ENCODE assay signal across 16 cellular contexts in genomic region chr1:236108027-236108648, GRCh38. TPM values are rescaled to one million over a fixed set of nuclear protein-coding genes. Genes with fewer than 3 reads are reported as not detected.
DNase-seq lines count a peak whose midpoint lies in the region; ATAC-seq and TF ChIP-seq lines count a peak whose summit lies in the region.
"Had no signal": no experiment of that assay in that cellular context is flagged by ENCODE, and none has a peak within 500 bp of the region (broad histone marks: within the 10 kb centered on the region; RNA-seq: fewer than 3 reads in every experiment).

No MANE protein-coding gene starts in this region.

- no peak for TF ChIP-seq POLR2A in esophagus squamous epithelium (IDR thresholded peaks at IDR 0.05)

- no peak for TF ChIP-seq CTCF in HEK293 (tag by site-specific recombination; IDR thresholded peaks at IDR 0.05)
- no peak for TF ChIP-seq CTCF in chondrocyte (IDR thresholded peaks at IDR 0.05)
- no peak for TF ChIP-seq CTCF in esophagus squamous epithelium (IDR thresholded peaks at IDR 0.05)

- no peak overlapping the region for H3K4me3 Mint-ChIP-seq in chondrocyte (ENCODE audit: unreplicated experiment)
- H3K4me3 Mint-ChIP-seq: H9 had no signal

- no peaks in the 10 kb centered on the region for H3K27me3 Mint-ChIP-seq in chondrocyte (ENCODE audit: low read depth)

- H3K4me1 Mint-ChIP-seq in chondrocyte (ENCODE audit: low read depth): peaks cover 4% of the 10 kb centered on the region

- H3K36me3 ChIP-seq in HEK293 (ENCODE audit: control insufficient read depth in 2 of 2, insufficient read depth in 1 of 2, low read length in 2 of 2) (no peaks in the 10 kb centered on the region), esophagus squamous epithelium (no peaks in the 10 kb centered on the region)
- H3K36me3 ChIP-seq: Peyer's patch had no signal

- H3K4me3 ChIP-seq in HEK293 (ENCODE audit: low read depth, low read length) (no peak overlapping the region), esophagus squamous epithelium (no peak overlapping the region)
- H3K4me3 ChIP-seq: Peyer's patch had no signal

- intact Hi-C loops in esophagus squamous epithelium (cut with DNase I): loop anchor here (5.0 to 10.0 kb wide), 2 partner anchors 379 to 767 kb away; no protein-coding TSS in a partner anchor

- CTCF ChIA-PET in HEK293 (lab: Yijun Ruan, JAX): interaction anchor here (0.6 to 5.9 kb wide), 14 partner anchors 8 to 1278 kb away, joined by 3 to 37 read pairs (median 4); no protein-coding TSS in a partner anchor

- H3K9me3 ChIP-seq in HEK293 (ENCODE audit: control insufficient read depth, insufficient read depth, low read depth, low read length) (no peaks in the 10 kb centered on the region), esophagus squamous epithelium (no peaks in the 10 kb centered on the region)
- H3K9me3 ChIP-seq: Peyer's patch had no signal

- H3K27me3 ChIP-seq in esophagus squamous epithelium: peaks cover 0 to 2% (median 0%) of the 10 kb centered on the region in 4 donors
- H3K27me3 ChIP-seq: Peyer's patch had no signal

- H3K4me1 ChIP-seq in HEK293 (ENCODE audit: control insufficient read depth, insufficient read depth, low read length) (no peaks in the 10 kb centered on the region), esophagus squamous epithelium (peaks cover 0 to 10% (median 0%) of the 10 kb centered on the region in 3 donors)

- 77 to 86% methylated on average over 7 of the region's 7 CpGs for WGBS in esophagus squamous epithelium, 2 donors

- H3K27ac ChIP-seq in HEK293 (ENCODE audit: extremely low read depth, low read depth, low read length) (no peak overlapping the region), esophagus squamous epithelium (no peak overlapping the region)
- H3K27ac ChIP-seq: Peyer's patch had no signal

- no peaks in the 10 kb centered on the region for H3K9me3 Mint-ChIP-seq in chondrocyte (ENCODE audit: low read depth)
- H3K9me3 Mint-ChIP-seq: H9 had no signal

- no peak for ATAC-seq in HG03565 (IDR thresholded peaks at IDR 0.05; ENCODE audit: unreplicated experiment)

- peak; percentile 29 for DNase-seq in OCI-M1 (lab: John Stamatoyannopoulos, UW)
- DNase-seq in chondrocyte (ENCODE audit: low spot score): peak; percentile 3
- DNase-seq in renal cortical epithelial cell (ENCODE audit: low read depth): peak; percentile 20
- DNase-seq in NCI-H2171 (lab: John Stamatoyannopoulos, UW): no peak
- DNase-seq in esophagus squamous epithelium (lab: John Stamatoyannopoulos, UW): no peak
- DNase-seq: DMS 273 treated with DMSO at 0.1 percent for 48 hours, H9, KBM-7, NCI-H1417 treated with DMSO at 0.1 percent for 48 hours, NCI-H2029, NCI-H510A, NCI-H82, Peyer's patch, Right ventricle myocardium superior had no signal

- H3K36me3 Mint-ChIP-seq in chondrocyte (ENCODE audit: low read depth): no peaks in the 10 kb centered on the region

- no peak overlapping the region for H3K27ac Mint-ChIP-seq in chondrocyte (ENCODE audit: unreplicated experiment)
- H3K27ac Mint-ChIP-seq: H9 had no signal

- POLR2A ChIA-PET in HEK293 (lab: Yijun Ruan, JAX): no interaction called here

TF ChIP-seq in HEK293, 187 proteins besides CTCF, POLR2A, EP300 and RAD21:
- no peak for TF ChIP-seq ZNF561 (tag by site-specific recombination; IDR thresholded peaks at IDR 0.05; ENCODE audit: borderline replicate concordance)
- no peak for TF ChIP-seq ZNF157 (tag by site-specific recombination; IDR thresholded peaks at IDR 0.05)
- TF ChIP-seq PRDM1 (tag by site-specific recombination; IDR thresholded peaks at IDR 0.05): 0 out of 2 replicates have a peak, but pooled peaks have one; percentile 36
- TF ChIP-seq ZNF626 (tag by site-specific recombination; IDR thresholded peaks at IDR 0.05): no peak
- TF ChIP-seq ZNF23 (tag by site-specific recombination; IDR thresholded peaks at IDR 0.05; ENCODE audit: borderline replicate concordance): no peak
- TF ChIP-seq ZFHX2 (tag by site-specific recombination; conservative IDR thresholded peaks at IDR 0.05): 0 out of 2 replicates have a peak, but pooled peaks have one; percentile 23
- no peak for TF ChIP-seq ZSCAN23 (tag by site-specific recombination; IDR thresholded peaks at IDR 0.05)
- no peak for TF ChIP-seq ZBTB8A (tag by site-specific recombination; IDR thresholded peaks at IDR 0.05)
- 0 out of 2 replicates have a peak, but pooled peaks have one; percentile 41 for TF ChIP-seq ZNF449 (tag by site-specific recombination; IDR thresholded peaks at IDR 0.05)
- TF ChIP-seq EGR2 (tag by site-specific recombination; IDR thresholded peaks at IDR 0.05; ENCODE audit: low read depth): peak; percentile 54; the same call in 1 of the 2 replicates
- no peak for TF ChIP-seq ZFP69B (tag by site-specific recombination; IDR thresholded peaks at IDR 0.05)
- no peak for TF ChIP-seq ZNF670 (tag by site-specific recombination; IDR thresholded peaks at IDR 0.05; ENCODE audit: low read depth)
- no peak for TF ChIP-seq TSHZ1 (tag by site-specific recombination; IDR thresholded peaks at IDR 0.05; ENCODE audit: borderline replicate concordance)
- no peak for TF ChIP-seq ZNF391 (tag by site-specific recombination; IDR thresholded peaks at IDR 0.05; ENCODE audit: borderline replicate concordance, low read depth)
- TF ChIP-seq ZNF175 (tag by site-specific recombination; IDR thresholded peaks at IDR 0.05): no peak
- peak; percentile 75; the same call in 1 of the 2 replicates for TF ChIP-seq ZBTB17 (tag by site-specific recombination; IDR thresholded peaks at IDR 0.05)

RNA-seq across cellular contexts. Expression of gene GPR137B, which starts 34.2 kb away (rescaled TPM):
- total RNA-seq in chondrocyte: 12.2 to 13.4 TPM (median 13.1 TPM) in 3 replicates
- total RNA-seq in renal cortical epithelial cell: 10.2 and 12.2 TPM in 2 replicates
- 10 to 100 TPM in 2 of 4 donors, 1 to 10 TPM in 2; 3.6 to 16.0 (median 7.4) TPM for total RNA-seq in esophagus squamous epithelium

RNA-seq across cellular contexts. Expression of gene NID1, which starts 43.2 kb away (rescaled TPM):
- total RNA-seq in chondrocyte: 73.0 to 102 TPM (median 99.1 TPM) in 3 replicates
- 1.1 and 3.8 TPM in 2 replicates for total RNA-seq in renal cortical epithelial cell
- total RNA-seq in esophagus squamous epithelium: 100 to 1,000 TPM in 1 of 4 donors, 10 to 100 TPM in 2, 1 to 10 TPM in 1; 3.6 to 120 (median 28.5) TPM

Comparison
In these comparisons a context has a peak if more than half of its experiments do, and no peak if none do; other contexts are left out.
1. DNase-seq: peak in OCI-M1 (single experiment), chondrocyte (single experiment) and renal cortical epithelial cell (single experiment); none in NCI-H2171 (single experiment) and esophagus squamous epithelium (single experiment).